8 cellular contexts compared by ENCODE assay signal in genomic region chr12:122974892-122975789, GRCh38. TPM values are rescaled to one million over a fixed set of nuclear protein-coding genes. Genes with fewer than 3 reads are reported as not detected.
DNase-seq lines count a peak whose midpoint lies in the region; ATAC-seq, FAIRE-seq and TF ChIP-seq lines count a peak whose summit lies in the region.

Gene OGFOD2, plus strand, starts transcription at chr12:122975244. Its CDS starts 8 bp downstream, at chr12:122975252.

- intact Hi-C loops in left ventricle myocardium superior (cut with micrococcal nuclease) (loop anchor here (10.0 kb wide), 1 partner anchor 260 kb away; the partner anchor contains the start of genes MPHOSPH9 and MTRFR), psoas muscle (cut with DNase I) (loop anchor here in 1 of 2 donors (5.0 kb wide), 1 partner anchor 257 kb away; the partner anchor contains the start of genes MPHOSPH9 and MTRFR)

- peaks cover 18% of the 10 kb centered on the region for H3K4me1 Mint-ChIP-seq in T-helper 1 cell treated with Interleukin-12 subunit alpha and Interleukin-12 subunit beta and Interleukin-4 antibody, amounts not matched to agents 30 μg/mL and 1 μg/mL, for 36 hours (ENCODE audit: low read depth)

- peak within 1 kb of the TSS; percentile 94 for H3K4me3 Mint-ChIP-seq in T-helper 1 cell treated with Interleukin-12 subunit alpha and Interleukin-12 subunit beta and Interleukin-4 antibody, amounts not matched to agents 30 μg/mL and 1 μg/mL, for 36 hours

- peaks cover 0 to 9% of the 10 kb centered on the region in 2 donors for H3K36me3 ChIP-seq in psoas muscle (ENCODE audit: insufficient read depth in 1 of 2, low read depth in 1 of 2)

- no peaks in the 10 kb centered on the region for H3K36me3 Mint-ChIP-seq in T-helper 1 cell treated with Interleukin-12 subunit alpha and Interleukin-12 subunit beta and Interleukin-4 antibody, amounts not matched to agents 30 μg/mL and 1 μg/mL, for 36 hours (ENCODE audit: low read depth)

- ATAC-seq in GM18498 (IDR thresholded peaks at IDR 0.05; ENCODE audit: unreplicated experiment) = peak; percentile 79
- ATAC-seq in HG02885 (IDR thresholded peaks at IDR 0.05; ENCODE audit: poor library complexity, unreplicated experiment) = peak; percentile 80
- peak; percentile 93 for ATAC-seq in left ventricle myocardium superior
- peak; percentile 93 to 96 (median 93) for ATAC-seq in psoas muscle

- WGBS in psoas muscle, 3 donors = 0% methylated on average over 65 to 66 of the region's 66 CpGs

- TF ChIP-seq CTCF in psoas muscle (IDR thresholded peaks at IDR 0.05) = no peak

- FAIRE-seq in urothelium cell line (lab: Jason Lieb, UNC) = no peak

- peak within 1 kb of the TSS; percentile 95 for H3K27ac ChIP-seq in psoas muscle

- H3K27me3 ChIP-seq in psoas muscle (ENCODE audit: insufficient read depth in 3 of 3, low read length in 2 of 3) = no peaks in the 10 kb centered on the region

- DNase-seq in NCI-H1694 (lab: John Stamatoyannopoulos, UW) (peak; percentile 60), amniotic stem cell (lab: John Stamatoyannopoulos, UW) (peak; percentile 86), left ventricle myocardium superior (peak; percentile 95), psoas muscle (peak; percentile 93 to 96), urothelium cell line (ENCODE audit: low spot score) (peak; percentile 92)

- peak within 1 kb of the TSS; percentile 81 for H3K4me3 ChIP-seq in psoas muscle

- H3K27me3 Mint-ChIP-seq in T-helper 1 cell treated with Interleukin-12 subunit alpha and Interleukin-12 subunit beta and Interleukin-4 antibody, amounts not matched to agents 30 μg/mL and 1 μg/mL, for 36 hours (ENCODE audit: low read depth) = no peaks in the 10 kb centered on the region

- peaks cover 35% of the 10 kb centered on the region for H3K4me1 ChIP-seq in psoas muscle

- peak within 1 kb of the TSS; percentile 99 for H3K27ac Mint-ChIP-seq in T-helper 1 cell treated with Interleukin-12 subunit alpha and Interleukin-12 subunit beta and Interleukin-4 antibody, amounts not matched to agents 30 μg/mL and 1 μg/mL, for 36 hours

- no peaks in the 10 kb centered on the region for H3K9me3 ChIP-seq in psoas muscle

- H3K9me3 Mint-ChIP-seq in T-helper 1 cell treated with Interleukin-12 subunit alpha and Interleukin-12 subunit beta and Interleukin-4 antibody, amounts not matched to agents 30 μg/mL and 1 μg/mL, for 36 hours = no peaks in the 10 kb centered on the region

RNA-seq across cellular contexts. Expression of gene OGFOD2, which starts in this region (rescaled TPM):
- total RNA-seq in left ventricle myocardium superior (15.4 TPM), psoas muscle (10 to 100 TPM in 1 of 4 donors, 1 to 10 TPM in 3; 6.4 to 12.0 (median 8.5) TPM)
- polyA plus RNA-seq in psoas muscle = 10 to 100 TPM in 2 of 3 donors, 1 to 10 TPM in 1; 7.0 to 25.3 (median 19.5) TPM

Comparison
In these comparisons a context has a peak if more than half of its experiments do, and no peak if none do; other contexts are left out.
1. Peak in every context shown above with its lines: DNase-seq, ATAC-seq, H3K4me3 ChIP-seq and H3K27ac ChIP-seq.